Comparison of ENCODE assay signal across 8 cellular contexts in genomic region chr6:26065952-26066380, GRCh38. TPM values are rescaled to one million over a fixed set of nuclear protein-coding genes. Genes with fewer than 3 reads are reported as not detected.
DNase-seq lines count a peak whose midpoint lies in the region; ATAC-seq and TF ChIP-seq lines count a peak whose summit lies in the region.

No MANE protein-coding gene starts in this region.

- 0 to 8% methylated on average over 1 to 4 of the region's 4 CpGs for WGBS in endodermal cell (ENCODE audit: insufficient coverage in 1 of 2, insufficient read length in 1 of 2), 2 experiments
- 0 to 1% methylated on average over 4 of the region's 4 CpGs for WGBS in upper lobe of left lung, 2 donors

- H3K27me3 ChIP-seq in CD4-positive, CD25-positive, alpha-beta regulatory T cell (ENCODE audit: control insufficient read depth, insufficient read depth, low read length) = peaks cover 5% of the 10 kb centered on the region
- H3K27me3 ChIP-seq in WERI-Rb-1 (ENCODE audit: insufficient read depth, low read depth, severe bottlenecking) (no peaks in the 10 kb centered on the region), endodermal cell (ENCODE audit: control insufficient read depth, insufficient read depth, low read length, poor library complexity, severe bottlenecking) (no peaks in the 10 kb centered on the region), upper lobe of left lung (no peaks in the 10 kb centered on the region)

- peak overlapping the region; percentile 3 for H3K4me3 ChIP-seq in CD4-positive, CD25-positive, alpha-beta regulatory T cell (ENCODE audit: low read depth, low read length)
- H3K4me3 ChIP-seq in WERI-Rb-1 (ENCODE audit: low read depth, low read length) (no peak overlapping the region), endodermal cell (ENCODE audit: low read length) (no peak overlapping the region), upper lobe of left lung (no peak overlapping the region)

- peaks cover 6 to 12% (median 8%) of the 10 kb centered on the region in 4 donors for H3K4me1 Mint-ChIP-seq in CD4-positive, CD25-positive, alpha-beta regulatory T cell
- peaks cover 8% of the 10 kb centered on the region for H3K4me1 Mint-ChIP-seq in endodermal cell

- peaks cover 11% of the 10 kb centered on the region for H3K27me3 Mint-ChIP-seq in CD4-positive, CD25-positive, alpha-beta regulatory T cell
- no peaks in the 10 kb centered on the region for H3K27me3 Mint-ChIP-seq in endodermal cell (ENCODE audit: insufficient read depth)

- peak; percentile 89 for TF ChIP-seq CTCF in WERI-Rb-1 (IDR thresholded peaks at IDR 0.05; ENCODE audit: low read depth, low read length)
- peak; percentile 90 for TF ChIP-seq CTCF in endodermal cell (conservative IDR thresholded peaks at IDR 0.05)
- peak; percentile 62 to 85 (median 77) for TF ChIP-seq CTCF in upper lobe of left lung (IDR thresholded peaks at IDR 0.05)

- peaks cover 6% of the 10 kb centered on the region for H3K4me1 ChIP-seq in CD4-positive, CD25-positive, alpha-beta regulatory T cell (ENCODE audit: control insufficient read depth, insufficient read depth, low read length, poor library complexity, severe bottlenecking)
- H3K4me1 ChIP-seq in endodermal cell (ENCODE audit: control insufficient read depth, insufficient read depth, low read length) (no peaks in the 10 kb centered on the region), upper lobe of left lung (peaks cover 0 to 13% (median under 1%) of the 10 kb centered on the region in 4 donors)

- no peaks in the 10 kb centered on the region for H3K9me3 ChIP-seq in CD4-positive, CD25-positive, alpha-beta regulatory T cell (ENCODE audit: control insufficient read depth in 2 of 2, low read length in 2 of 2)
- H3K9me3 ChIP-seq in WERI-Rb-1 (ENCODE audit: severe bottlenecking) (no peaks in the 10 kb centered on the region), endodermal cell (ENCODE audit: control insufficient read depth, low read length) (no peaks in the 10 kb centered on the region), upper lobe of left lung (no peaks in the 10 kb centered on the region)

- H3K9me3 Mint-ChIP-seq in CD4-positive, CD25-positive, alpha-beta regulatory T cell = no peaks in the 10 kb centered on the region
- no peaks in the 10 kb centered on the region for H3K9me3 Mint-ChIP-seq in endodermal cell

- no peak overlapping the region for H3K27ac Mint-ChIP-seq in CD4-positive, CD25-positive, alpha-beta regulatory T cell
- peak overlapping the region; percentile 68 for H3K27ac Mint-ChIP-seq in endodermal cell

- peak; percentile 46 to 90 (median 80) for DNase-seq in CD4-positive, CD25-positive, alpha-beta regulatory T cell
- peak; percentile 75 for DNase-seq in NCI-H2196 (lab: John Stamatoyannopoulos, UW; ENCODE audit: unreplicated experiment)
- DNase-seq in WERI-Rb-1 = peak; percentile 74
- DNase-seq in endodermal cell = peak; percentile 74
- DNase-seq in midbrain (lab: John Stamatoyannopoulos, UW) = peak; percentile 85
- DNase-seq in upper lobe of left lung = peak in 1 of 2 donors; percentile 81

- no peak for TF ChIP-seq POLR2A in upper lobe of left lung (IDR thresholded peaks at IDR 0.05)

- no peak overlapping the region for H3K27ac ChIP-seq in CD4-positive, CD25-positive, alpha-beta regulatory T cell (ENCODE audit: insufficient read depth, low read length, poor library complexity, severe bottlenecking)
- H3K27ac ChIP-seq in WERI-Rb-1 (no peak overlapping the region), endodermal cell (ENCODE audit: low read depth, low read length) (no peak overlapping the region), upper lobe of left lung (no peak overlapping the region)

- ATAC-seq in CD4-positive, CD25-positive, alpha-beta regulatory T cell (ENCODE audit: low read depth in 2 of 2) = peak; percentile 91 to 93
- peak; percentile 89 for ATAC-seq in GM18907 (IDR thresholded peaks at IDR 0.05; ENCODE audit: unreplicated experiment)
- ATAC-seq in HG03095 (IDR thresholded peaks at IDR 0.05; ENCODE audit: unreplicated experiment) = peak; percentile 88
- peak; percentile 92 to 97 for ATAC-seq in upper lobe of left lung (ENCODE audit: low FRiP score in 2 of 2)

- H3K36me3 Mint-ChIP-seq in CD4-positive, CD25-positive, alpha-beta regulatory T cell = no peaks in the 10 kb centered on the region
- no peaks in the 10 kb centered on the region for H3K36me3 Mint-ChIP-seq in endodermal cell (ENCODE audit: low read depth)

- TF ChIP-seq EP300 in upper lobe of left lung (IDR thresholded peaks at IDR 0.05) = no peak

- no peaks in the 10 kb centered on the region for H3K36me3 ChIP-seq in CD4-positive, CD25-positive, alpha-beta regulatory T cell (ENCODE audit: control insufficient read depth, insufficient read depth, low read length)
- H3K36me3 ChIP-seq in WERI-Rb-1 (no peaks in the 10 kb centered on the region), endodermal cell (ENCODE audit: control insufficient read depth, insufficient read depth, low read length) (no peaks in the 10 kb centered on the region), upper lobe of left lung (no peaks in the 10 kb centered on the region)

- no peak overlapping the region for H3K4me3 Mint-ChIP-seq in CD4-positive, CD25-positive, alpha-beta regulatory T cell
- H3K4me3 Mint-ChIP-seq in endodermal cell = no peak overlapping the region

- peak overlapping the region; percentile 24 for H3K9ac ChIP-seq in endodermal cell (ENCODE audit: extremely low read depth, low read length, poor library complexity, severe bottlenecking)

RNA-seq across cellular contexts. Expression of gene HFE, which starts 21.3 kb away (rescaled TPM):
- 2.6 TPM for total RNA-seq in CD4-positive, CD25-positive, alpha-beta regulatory T cell
- 1 to 10 TPM; 1.2 to 2.5 (median 2.4) TPM for polyA plus RNA-seq in CD4-positive, CD25-positive, alpha-beta regulatory T cell
- 1 to 10 TPM; 1.8 to 2.1 TPM for total RNA-seq in endodermal cell
- polyA plus RNA-seq in endodermal cell (2013, experiment 1 of 2) = 2.7 TPM
- 1.7 TPM for polyA plus RNA-seq in endodermal cell (2013, experiment 2 of 2)
- total RNA-seq in upper lobe of left lung = 10 to 100 TPM in 2 of 6 donors, 1 to 10 TPM in 4; 3.8 to 26.2 (median 8.5) TPM
